In the genomic region with DNA sequence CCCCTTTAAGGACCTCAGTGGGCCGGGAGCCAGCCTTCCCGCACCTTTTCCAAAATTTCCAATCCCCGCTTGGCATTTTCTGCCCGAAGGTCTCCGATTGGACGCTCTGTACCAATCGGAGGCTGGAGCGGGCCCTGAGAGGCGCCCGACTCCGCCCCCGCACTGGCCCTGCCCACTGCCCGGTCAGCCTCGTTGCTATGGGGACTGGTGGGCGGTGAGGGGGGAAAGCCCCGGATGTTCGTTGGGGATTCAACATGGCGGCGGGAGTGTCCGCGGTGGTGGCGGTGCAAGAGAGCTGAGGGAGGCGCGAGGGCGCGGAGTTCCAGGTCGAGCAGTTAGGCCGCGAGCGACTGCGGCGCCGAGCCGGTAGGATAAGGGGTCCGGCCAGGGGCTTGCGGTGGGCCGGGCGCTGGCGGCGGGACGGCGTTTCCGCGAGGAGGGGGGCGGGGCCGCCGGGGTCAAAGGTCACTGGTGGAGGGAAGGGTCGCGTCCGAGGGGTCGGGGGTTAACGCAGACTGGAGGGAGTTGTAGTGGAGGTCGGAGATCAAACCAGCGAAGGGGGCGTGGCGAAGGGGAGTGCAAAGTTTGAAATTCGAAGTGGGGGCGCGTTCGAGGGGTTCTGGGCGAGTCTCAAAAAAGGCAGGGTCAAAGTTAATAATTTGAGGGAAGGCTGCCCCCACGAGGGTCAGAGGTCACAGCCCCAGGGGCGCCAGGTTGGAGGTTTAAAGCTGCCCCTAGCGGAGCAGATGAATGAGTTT, we compare ENCODE assay signal across 8 cellular contexts. TPM values are rescaled to one million over a fixed set of nuclear protein-coding genes. Genes with fewer than 3 reads are reported as not detected.
DNase-seq lines count a peak whose midpoint lies in the region; ATAC-seq, FAIRE-seq and TF ChIP-seq lines count a peak whose summit lies in the region.

A gene (plus strand): TSS at position 233 of the 758 bp plus-strand sequence. CDS start 43,768 bp downstream, outside the sequence.

- no peaks in the 10 kb centered on the region for H3K9me3 Mint-ChIP-seq in natural killer cell treated with Interleukin-12 subunit alpha and Interleukin-12 subunit beta and Interleukin-15 and Interleukin-18, amount 100 ng/mL, for 72 hours

- TF ChIP-seq POLR2A in H54 (IDR thresholded peaks at IDR 0.05; ENCODE audit: low read depth, low read length), result peak; percentile 90

- peak within 1 kb of the TSS; percentile 94 for H3K4me3 Mint-ChIP-seq in natural killer cell treated with Interleukin-12 subunit alpha and Interleukin-12 subunit beta and Interleukin-15 and Interleukin-18, amount 100 ng/mL, for 72 hours

- ATAC-seq in natural killer cell treated with Interleukin-12 subunit alpha and Interleukin-12 subunit beta and Interleukin-15 and Interleukin-18, amount 100 ng/mL, for 72 hours, result peak; percentile 99 to 100
- peak; percentile 97 for ATAC-seq in stimulated activated naive CD8-positive, alpha-beta T cell treated with anti-CD3 and anti-CD28 coated beads, Interleukin-15, Interleukin-2, amounts not matched to agents 100 U/mL and 50 U/mL, for 24 hours

- peak within 1 kb of the TSS; percentile 84 to 85 for H3K27ac Mint-ChIP-seq in natural killer cell treated with Interleukin-12 subunit alpha and Interleukin-12 subunit beta and Interleukin-15 and Interleukin-18, amount 100 ng/mL, for 72 hours

- no peaks in the 10 kb centered on the region for H3K36me3 Mint-ChIP-seq in natural killer cell treated with Interleukin-12 subunit alpha and Interleukin-12 subunit beta and Interleukin-15 and Interleukin-18, amount 100 ng/mL, for 72 hours

- H3K27me3 Mint-ChIP-seq in natural killer cell treated with Interleukin-12 subunit alpha and Interleukin-12 subunit beta and Interleukin-15 and Interleukin-18, amount 100 ng/mL, for 72 hours, result peaks cover 0 to 3% of the 10 kb centered on the region in 2 donors

- DNase-seq in EL (peak; percentile 97), H54 (ENCODE audit: insufficient read length, low spot score) (peak; percentile 99), M059J (ENCODE audit: low read depth) (peak; percentile 98), SHP77 (lab: John Stamatoyannopoulos, UW) (peak; percentile 99), fibroblast of peridontal ligament (ENCODE audit: extremely low read depth) (peak; percentile 95)
- peak; percentile 94 for DNase-seq in activated effector memory CD4-positive, alpha-beta T cell treated with Interleukin-2 at 50 U/mL for 16 hours
- DNase-seq in natural killer cell treated with Interleukin-12 subunit alpha and Interleukin-12 subunit beta and Interleukin-15 and Interleukin-18, amount 100 ng/mL, for 72 hours (ENCODE audit: low spot score), result peak; percentile 99
- peak; percentile 100 for DNase-seq in stimulated activated naive CD8-positive, alpha-beta T cell treated with anti-CD3 and anti-CD28 coated beads, Interleukin-15, Interleukin-2, amounts not matched to agents 100 U/mL and 50 U/mL, for 24 hours

- FAIRE-seq in H54 (lab: Jason Lieb, UNC), result peak; percentile 76

- H3K4me1 Mint-ChIP-seq in natural killer cell treated with Interleukin-12 subunit alpha and Interleukin-12 subunit beta and Interleukin-15 and Interleukin-18, amount 100 ng/mL, for 72 hours (ENCODE audit: low read depth in 2 of 2), result peaks cover 27 to 42% of the 10 kb centered on the region in 2 donors

RNA-seq across cellular contexts. Expression of the gene that starts here (rescaled TPM):
- total RNA-seq in M059J (2014; rRNA removed; shearing (Covaris generic)), result 6.1 and 10.9 TPM in 2 replicates
- 10 to 100 TPM; 18.3 to 22.9 TPM for total RNA-seq in natural killer cell treated with Interleukin-12 subunit alpha and Interleukin-12 subunit beta and Interleukin-15 and Interleukin-18, amount 100 ng/mL, for 72 hours

Comparison
In these comparisons a context has a peak if more than half of its experiments do, and no peak if none do; other contexts are left out.
1. Peak in every context shown above with its lines: DNase-seq and ATAC-seq.